In the genomic region with DNA sequence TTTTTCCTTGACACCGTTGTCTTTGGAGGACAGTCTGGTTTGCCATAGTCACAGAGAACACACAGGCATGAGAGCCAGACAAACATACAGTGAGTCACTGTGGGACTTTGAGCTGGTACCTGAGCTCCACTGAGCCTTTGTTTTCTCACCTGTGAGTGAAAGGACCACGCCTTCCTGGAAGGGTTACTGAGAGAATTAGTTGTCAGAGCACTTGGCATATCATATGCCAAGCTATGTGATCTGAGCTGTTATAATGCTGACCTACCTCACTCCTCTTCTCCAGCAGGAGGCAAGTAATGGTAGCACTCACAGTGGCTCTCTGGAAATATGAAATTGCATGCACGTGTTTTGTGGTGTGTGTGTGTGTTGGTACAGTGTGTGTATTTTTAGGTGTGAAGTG, we compare ENCODE assay signal across 1 cellular context.
A peak's percentile ranks its signal among the peaks of the same experiment; 100 is the strongest.
TF ChIP-seq lines count a peak whose summit lies in the region.

No MANE protein-coding gene starts in this region.

TF ChIP-seq in HepG2, 621 proteins besides CTCF, POLR2A, EP300 and RAD21 (continued from another document and continues in another):
- TF ChIP-seq, protein P1, sequence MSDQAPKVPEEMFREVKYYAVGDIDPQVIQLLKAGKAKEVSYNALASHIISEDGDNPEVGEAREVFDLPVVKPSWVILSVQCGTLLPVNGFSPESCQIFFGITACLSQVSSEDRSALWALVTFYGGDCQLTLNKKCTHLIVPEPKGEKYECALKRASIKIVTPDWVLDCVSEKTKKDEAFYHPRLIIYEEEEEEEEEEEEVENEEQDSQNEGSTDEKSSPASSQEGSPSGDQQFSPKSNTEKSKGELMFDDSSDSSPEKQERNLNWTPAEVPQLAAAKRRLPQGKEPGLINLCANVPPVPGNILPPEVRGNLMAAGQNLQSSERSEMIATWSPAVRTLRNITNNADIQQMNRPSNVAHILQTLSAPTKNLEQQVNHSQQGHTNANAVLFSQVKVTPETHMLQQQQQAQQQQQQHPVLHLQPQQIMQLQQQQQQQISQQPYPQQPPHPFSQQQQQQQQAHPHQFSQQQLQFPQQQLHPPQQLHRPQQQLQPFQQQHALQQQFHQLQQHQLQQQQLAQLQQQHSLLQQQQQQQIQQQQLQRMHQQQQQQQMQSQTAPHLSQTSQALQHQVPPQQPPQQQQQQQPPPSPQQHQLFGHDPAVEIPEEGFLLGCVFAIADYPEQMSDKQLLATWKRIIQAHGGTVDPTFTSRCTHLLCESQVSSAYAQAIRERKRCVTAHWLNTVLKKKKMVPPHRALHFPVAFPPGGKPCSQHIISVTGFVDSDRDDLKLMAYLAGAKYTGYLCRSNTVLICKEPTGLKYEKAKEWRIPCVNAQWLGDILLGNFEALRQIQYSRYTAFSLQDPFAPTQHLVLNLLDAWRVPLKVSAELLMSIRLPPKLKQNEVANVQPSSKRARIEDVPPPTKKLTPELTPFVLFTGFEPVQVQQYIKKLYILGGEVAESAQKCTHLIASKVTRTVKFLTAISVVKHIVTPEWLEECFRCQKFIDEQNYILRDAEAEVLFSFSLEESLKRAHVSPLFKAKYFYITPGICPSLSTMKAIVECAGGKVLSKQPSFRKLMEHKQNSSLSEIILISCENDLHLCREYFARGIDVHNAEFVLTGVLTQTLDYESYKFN (CRISPR knock-in tag; conservative IDR thresholded peaks at IDR 0.05) = peak; percentile 49
- TF ChIP-seq IRX3 (CRISPR knock-in tag; IDR thresholded peaks at IDR 0.05; ENCODE audit: borderline replicate concordance, low read depth) (no peak), JUN (CRISPR knock-in tag; IDR thresholded peaks at IDR 0.05) (peak; percentile 72; the same call in 1 of the 2 replicates), SOX5 (CRISPR knock-in tag; IDR thresholded peaks at IDR 0.05; ENCODE audit: borderline replicate concordance) (peak; percentile 77), FOXJ3 (CRISPR knock-in tag; IDR thresholded peaks at IDR 0.05; ENCODE audit: borderline replicate concordance) (no peak), FOXA3 (CRISPR knock-in tag; IDR thresholded peaks at IDR 0.05) (peak; percentile 53), ZNF629 (CRISPR knock-in tag; conservative IDR thresholded peaks at IDR 0.05) (no peak), FOSL2 (CRISPR knock-in tag; IDR thresholded peaks at IDR 0.05) (peak; percentile 97), ZNF775 (CRISPR knock-in tag; IDR thresholded peaks at IDR 0.05; ENCODE audit: borderline replicate concordance) (no peak), TMF1 (CRISPR knock-in tag; IDR thresholded peaks at IDR 0.05; ENCODE audit: low read depth) (no peak), TEAD3 (CRISPR knock-in tag; optimal IDR thresholded peaks at IDR 0.05; ENCODE audit: borderline replicate concordance) (peak; percentile 21), FOSL1 (CRISPR knock-in tag; IDR thresholded peaks at IDR 0.05; ENCODE audit: borderline replicate concordance) (peak; percentile 79), ZNF138 (CRISPR knock-in tag; IDR thresholded peaks at IDR 0.05; ENCODE audit: low read depth) (no peak), NKX3-1 (CRISPR knock-in tag; IDR thresholded peaks at IDR 0.05) (no peak), HMG20A (CRISPR knock-in tag; IDR thresholded peaks at IDR 0.05; ENCODE audit: borderline replicate concordance) (peak; percentile 66; the same call in 1 of the 2 replicates), HNF4G (IDR thresholded peaks at IDR 0.05; ENCODE audit: borderline replicate concordance, low read depth, low read length) (0 out of 2 replicates have a peak, but pooled peaks have one; percentile 8), HNF4G (CRISPR knock-in tag; IDR thresholded peaks at IDR 0.05; ENCODE audit: borderline replicate concordance, low read depth) (no peak), ZNF354B (CRISPR knock-in tag; IDR thresholded peaks at IDR 0.05) (no peak), ZNF562 (CRISPR knock-in tag; IDR thresholded peaks at IDR 0.05; ENCODE audit: borderline replicate concordance) (no peak), IRF2 (CRISPR knock-in tag; IDR thresholded peaks at IDR 0.05) (0 out of 2 replicates have a peak, but pooled peaks have one; percentile 28), SOX13 (IDR thresholded peaks at IDR 0.05) (no peak), SOX13 (CRISPR knock-in tag; conservative IDR thresholded peaks at IDR 0.05 in 1 of 2, IDR thresholded peaks at IDR 0.05 in 1 of 2) (peak in 1 of 2 experiments; percentile 73; a peak in 2 of 4 replicates), ZNF567 (CRISPR knock-in tag; IDR thresholded peaks at IDR 0.05; ENCODE audit: borderline replicate concordance) (peak; percentile 61; the same call in 1 of the 2 replicates), ZFP36L1 (CRISPR knock-in tag; IDR thresholded peaks at IDR 0.05) (no peak), ZNF788 (CRISPR knock-in tag; IDR thresholded peaks at IDR 0.05; ENCODE audit: borderline replicate concordance) (0 out of 2 replicates have a peak, but pooled peaks have one; percentile 36), ARID2 (CRISPR knock-in tag; IDR thresholded peaks at IDR 0.05; ENCODE audit: borderline replicate concordance) (no peak), ZNF331 (CRISPR knock-in tag; IDR thresholded peaks at IDR 0.05) (peak; percentile 39; the same call in 1 of the 2 replicates), FOXO1 (CRISPR knock-in tag; IDR thresholded peaks at IDR 0.05) (peak; percentile 85; the same call in 1 of the 2 replicates), ARNTL (CRISPR knock-in tag; IDR thresholded peaks at IDR 0.05) (0 out of 2 replicates have a peak, but pooled peaks have one; percentile 24)
- TF ChIP-seq, protein P2, sequence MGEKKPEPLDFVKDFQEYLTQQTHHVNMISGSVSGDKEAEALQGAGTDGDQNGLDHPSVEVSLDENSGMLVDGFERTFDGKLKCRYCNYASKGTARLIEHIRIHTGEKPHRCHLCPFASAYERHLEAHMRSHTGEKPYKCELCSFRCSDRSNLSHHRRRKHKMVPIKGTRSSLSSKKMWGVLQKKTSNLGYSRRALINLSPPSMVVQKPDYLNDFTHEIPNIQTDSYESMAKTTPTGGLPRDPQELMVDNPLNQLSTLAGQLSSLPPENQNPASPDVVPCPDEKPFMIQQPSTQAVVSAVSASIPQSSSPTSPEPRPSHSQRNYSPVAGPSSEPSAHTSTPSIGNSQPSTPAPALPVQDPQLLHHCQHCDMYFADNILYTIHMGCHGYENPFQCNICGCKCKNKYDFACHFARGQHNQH (CRISPR knock-in tag; IDR thresholded peaks at IDR 0.05) = peak; percentile 52; the same call in 1 of the 2 replicates
- TF ChIP-seq, protein P3, sequence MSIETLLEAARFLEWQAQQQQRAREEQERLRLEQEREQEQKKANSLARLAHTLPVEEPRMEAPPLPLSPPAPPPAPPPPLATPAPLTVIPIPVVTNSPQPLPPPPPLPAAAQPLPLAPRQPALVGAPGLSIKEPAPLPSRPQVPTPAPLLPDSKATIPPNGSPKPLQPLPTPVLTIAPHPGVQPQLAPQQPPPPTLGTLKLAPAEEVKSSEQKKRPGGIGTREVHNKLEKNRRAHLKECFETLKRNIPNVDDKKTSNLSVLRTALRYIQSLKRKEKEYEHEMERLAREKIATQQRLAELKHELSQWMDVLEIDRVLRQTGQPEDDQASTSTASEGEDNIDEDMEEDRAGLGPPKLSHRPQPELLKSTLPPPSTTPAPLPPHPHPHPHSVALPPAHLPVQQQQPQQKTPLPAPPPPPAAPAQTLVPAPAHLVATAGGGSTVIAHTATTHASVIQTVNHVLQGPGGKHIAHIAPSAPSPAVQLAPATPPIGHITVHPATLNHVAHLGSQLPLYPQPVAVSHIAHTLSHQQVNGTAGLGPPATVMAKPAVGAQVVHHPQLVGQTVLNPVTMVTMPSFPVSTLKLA (IDR thresholded peaks at IDR 0.05) = 0 out of 2 replicates have a peak, but pooled peaks have one; percentile 2
- TF ChIP-seq, protein P4, sequence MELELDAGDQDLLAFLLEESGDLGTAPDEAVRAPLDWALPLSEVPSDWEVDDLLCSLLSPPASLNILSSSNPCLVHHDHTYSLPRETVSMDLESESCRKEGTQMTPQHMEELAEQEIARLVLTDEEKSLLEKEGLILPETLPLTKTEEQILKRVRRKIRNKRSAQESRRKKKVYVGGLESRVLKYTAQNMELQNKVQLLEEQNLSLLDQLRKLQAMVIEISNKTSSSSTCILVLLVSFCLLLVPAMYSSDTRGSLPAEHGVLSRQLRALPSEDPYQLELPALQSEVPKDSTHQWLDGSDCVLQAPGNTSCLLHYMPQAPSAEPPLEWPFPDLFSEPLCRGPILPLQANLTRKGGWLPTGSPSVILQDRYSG (CRISPR knock-in tag; IDR thresholded peaks at IDR 0.05) = no peak
- TF ChIP-seq, protein P5, sequence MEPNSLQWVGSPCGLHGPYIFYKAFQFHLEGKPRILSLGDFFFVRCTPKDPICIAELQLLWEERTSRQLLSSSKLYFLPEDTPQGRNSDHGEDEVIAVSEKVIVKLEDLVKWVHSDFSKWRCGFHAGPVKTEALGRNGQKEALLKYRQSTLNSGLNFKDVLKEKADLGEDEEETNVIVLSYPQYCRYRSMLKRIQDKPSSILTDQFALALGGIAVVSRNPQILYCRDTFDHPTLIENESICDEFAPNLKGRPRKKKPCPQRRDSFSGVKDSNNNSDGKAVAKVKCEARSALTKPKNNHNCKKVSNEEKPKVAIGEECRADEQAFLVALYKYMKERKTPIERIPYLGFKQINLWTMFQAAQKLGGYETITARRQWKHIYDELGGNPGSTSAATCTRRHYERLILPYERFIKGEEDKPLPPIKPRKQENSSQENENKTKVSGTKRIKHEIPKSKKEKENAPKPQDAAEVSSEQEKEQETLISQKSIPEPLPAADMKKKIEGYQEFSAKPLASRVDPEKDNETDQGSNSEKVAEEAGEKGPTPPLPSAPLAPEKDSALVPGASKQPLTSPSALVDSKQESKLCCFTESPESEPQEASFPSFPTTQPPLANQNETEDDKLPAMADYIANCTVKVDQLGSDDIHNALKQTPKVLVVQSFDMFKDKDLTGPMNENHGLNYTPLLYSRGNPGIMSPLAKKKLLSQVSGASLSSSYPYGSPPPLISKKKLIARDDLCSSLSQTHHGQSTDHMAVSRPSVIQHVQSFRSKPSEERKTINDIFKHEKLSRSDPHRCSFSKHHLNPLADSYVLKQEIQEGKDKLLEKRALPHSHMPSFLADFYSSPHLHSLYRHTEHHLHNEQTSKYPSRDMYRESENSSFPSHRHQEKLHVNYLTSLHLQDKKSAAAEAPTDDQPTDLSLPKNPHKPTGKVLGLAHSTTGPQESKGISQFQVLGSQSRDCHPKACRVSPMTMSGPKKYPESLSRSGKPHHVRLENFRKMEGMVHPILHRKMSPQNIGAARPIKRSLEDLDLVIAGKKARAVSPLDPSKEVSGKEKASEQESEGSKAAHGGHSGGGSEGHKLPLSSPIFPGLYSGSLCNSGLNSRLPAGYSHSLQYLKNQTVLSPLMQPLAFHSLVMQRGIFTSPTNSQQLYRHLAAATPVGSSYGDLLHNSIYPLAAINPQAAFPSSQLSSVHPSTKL (CRISPR knock-in tag; IDR thresholded peaks at IDR 0.05) = peak; percentile 81
- TF ChIP-seq, protein P6, sequence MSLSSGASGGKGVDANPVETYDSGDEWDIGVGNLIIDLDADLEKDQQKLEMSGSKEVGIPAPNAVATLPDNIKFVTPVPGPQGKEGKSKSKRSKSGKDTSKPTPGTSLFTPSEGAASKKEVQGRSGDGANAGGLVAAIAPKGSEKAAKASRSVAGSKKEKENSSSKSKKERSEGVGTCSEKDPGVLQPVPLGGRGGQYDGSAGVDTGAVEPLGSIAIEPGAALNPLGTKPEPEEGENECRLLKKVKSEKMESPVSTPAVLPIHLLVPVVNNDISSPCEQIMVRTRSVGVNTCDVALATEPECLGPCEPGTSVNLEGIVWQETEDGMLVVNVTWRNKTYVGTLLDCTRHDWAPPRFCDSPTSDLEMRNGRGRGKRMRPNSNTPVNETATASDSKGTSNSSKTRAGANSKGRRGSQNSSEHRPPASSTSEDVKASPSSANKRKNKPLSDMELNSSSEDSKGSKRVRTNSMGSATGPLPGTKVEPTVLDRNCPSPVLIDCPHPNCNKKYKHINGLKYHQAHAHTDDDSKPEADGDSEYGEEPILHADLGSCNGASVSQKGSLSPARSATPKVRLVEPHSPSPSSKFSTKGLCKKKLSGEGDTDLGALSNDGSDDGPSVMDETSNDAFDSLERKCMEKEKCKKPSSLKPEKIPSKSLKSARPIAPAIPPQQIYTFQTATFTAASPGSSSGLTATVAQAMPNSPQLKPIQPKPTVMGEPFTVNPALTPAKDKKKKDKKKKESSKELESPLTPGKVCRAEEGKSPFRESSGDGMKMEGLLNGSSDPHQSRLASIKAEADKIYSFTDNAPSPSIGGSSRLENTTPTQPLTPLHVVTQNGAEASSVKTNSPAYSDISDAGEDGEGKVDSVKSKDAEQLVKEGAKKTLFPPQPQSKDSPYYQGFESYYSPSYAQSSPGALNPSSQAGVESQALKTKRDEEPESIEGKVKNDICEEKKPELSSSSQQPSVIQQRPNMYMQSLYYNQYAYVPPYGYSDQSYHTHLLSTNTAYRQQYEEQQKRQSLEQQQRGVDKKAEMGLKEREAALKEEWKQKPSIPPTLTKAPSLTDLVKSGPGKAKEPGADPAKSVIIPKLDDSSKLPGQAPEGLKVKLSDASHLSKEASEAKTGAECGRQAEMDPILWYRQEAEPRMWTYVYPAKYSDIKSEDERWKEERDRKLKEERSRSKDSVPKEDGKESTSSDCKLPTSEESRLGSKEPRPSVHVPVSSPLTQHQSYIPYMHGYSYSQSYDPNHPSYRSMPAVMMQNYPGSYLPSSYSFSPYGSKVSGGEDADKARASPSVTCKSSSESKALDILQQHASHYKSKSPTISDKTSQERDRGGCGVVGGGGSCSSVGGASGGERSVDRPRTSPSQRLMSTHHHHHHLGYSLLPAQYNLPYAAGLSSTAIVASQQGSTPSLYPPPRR (CRISPR knock-in tag; IDR thresholded peaks at IDR 0.05; ENCODE audit: borderline replicate concordance) = no peak
